15 cellular contexts compared by ENCODE assay signal in the genomic region with DNA sequence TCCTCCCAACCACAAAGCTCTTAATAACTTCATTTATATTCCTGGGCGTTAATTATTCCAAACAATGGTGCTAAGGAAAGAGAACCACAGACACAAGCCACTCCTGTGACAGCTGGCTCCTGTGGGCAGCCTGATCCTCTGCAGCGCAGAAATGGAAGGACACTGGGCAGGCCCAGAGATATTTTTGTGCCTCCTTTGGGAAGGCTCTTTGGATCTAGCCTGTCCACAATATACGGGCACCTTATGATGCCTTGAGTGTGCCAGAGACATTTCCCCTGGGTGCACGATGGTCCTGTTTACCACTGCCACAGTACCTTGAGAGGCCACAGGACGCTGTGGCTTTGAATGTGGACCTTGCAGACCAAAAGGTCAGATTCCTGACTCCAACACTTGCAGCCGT. TPM values are rescaled to one million over a fixed set of nuclear protein-coding genes. Genes with fewer than 3 reads are reported as not detected.
DNase-seq lines count a peak whose midpoint lies in the region; ATAC-seq and TF ChIP-seq lines count a peak whose summit lies in the region.
"Had no signal": no experiment of that assay in that cellular context is flagged by ENCODE, and none has a peak within 500 bp of the region (broad histone marks: within the 10 kb centered on the region; RNA-seq: fewer than 3 reads in every experiment).

No MANE protein-coding gene starts in this region.

- DNase-seq in T-helper 2 cell treated with Interferon-gamma antibody and Interleukin-4, amounts not matched to agents 5 μg/mL and 100 μg/mL, for 36 hours (ENCODE audit: low spot score) = no peak
- DNase-seq in T-helper 2 cell = no peak
- DNase-seq in glutamatergic neuron = no peak
- no peak for DNase-seq in dedifferentiated amniotic fluid mesenchymal stem cell (ENCODE audit: extremely low spot score)
- DNase-seq: naive thymus-derived CD8-positive, alpha-beta T cell; NCI-H2081; NCI-H774; retina; stimulated activated CD4-positive, alpha-beta T cell treated with anti-CD3 and anti-CD28 coated beads, Interleukin-2, amount 100 ng/mL, for 48 hours had no signal

- peaks cover 16% of the 10 kb centered on the region for H3K9me3 Mint-ChIP-seq in T-helper 2 cell treated with Interferon-gamma antibody and Interleukin-4, amounts not matched to agents 5 μg/mL and 100 μg/mL, for 36 hours
- peaks cover 30% of the 10 kb centered on the region for H3K9me3 Mint-ChIP-seq in glutamatergic neuron (ENCODE audit: unreplicated experiment)

- ATAC-seq in GM18858 (IDR thresholded peaks at IDR 0.05; ENCODE audit: unreplicated experiment) = no peak
- ATAC-seq in GM21447 (IDR thresholded peaks at IDR 0.05; ENCODE audit: unreplicated experiment) = no peak
- ATAC-seq: naive thymus-derived CD8-positive, alpha-beta T cell had no signal

- H3K27me3 ChIP-seq in OCI-LY1 (ENCODE audit: insufficient read depth, low read length) (no peaks in the 10 kb centered on the region), skeletal muscle tissue (ENCODE audit: control insufficient read depth in 3 of 3, insufficient read depth in 3 of 3, low read length in 3 of 3) (no peaks in the 10 kb centered on the region)

- H3K4me1 ChIP-seq in OCI-LY1 (ENCODE audit: insufficient read depth, low read length, severe bottlenecking) (peaks cover 100% of the 10 kb centered on the region), skeletal muscle tissue (ENCODE audit: control insufficient read depth in 3 of 3, insufficient read depth in 3 of 3, low read length in 3 of 3) (peaks cover 69 to 93% (median 76%) of the 10 kb centered on the region in 3 donors)

- TF ChIP-seq CTCF in OCI-LY1 (IDR thresholded peaks at IDR 0.05; ENCODE audit: low read length) = no peak
- TF ChIP-seq CTCF in glutamatergic neuron (IDR thresholded peaks at IDR 0.05; ENCODE audit: partially characterized antibody, unreplicated experiment) = no peak

- H3K36me3 Mint-ChIP-seq in T-helper 2 cell treated with Interferon-gamma antibody and Interleukin-4, amounts not matched to agents 5 μg/mL and 100 μg/mL, for 36 hours (ENCODE audit: low read depth) = peaks cover 39% of the 10 kb centered on the region
- peaks cover 5% of the 10 kb centered on the region for H3K36me3 Mint-ChIP-seq in glutamatergic neuron (ENCODE audit: unreplicated experiment)

- peaks cover 83% of the 10 kb centered on the region for H3K4me1 Mint-ChIP-seq in T-helper 2 cell treated with Interferon-gamma antibody and Interleukin-4, amounts not matched to agents 5 μg/mL and 100 μg/mL, for 36 hours (ENCODE audit: low read depth)
- H3K4me1 Mint-ChIP-seq in glutamatergic neuron (ENCODE audit: low read depth, unreplicated experiment) = peaks cover 57% of the 10 kb centered on the region

- H3K36me3 ChIP-seq in OCI-LY1 (ENCODE audit: insufficient read depth, low read length) = no peaks in the 10 kb centered on the region
- H3K36me3 ChIP-seq in skeletal muscle tissue (ENCODE audit: control insufficient read depth in 3 of 3, insufficient read depth in 3 of 3, low read length in 3 of 3) = peaks cover 5 to 34% (median 10%) of the 10 kb centered on the region in 3 donors

- H2AFZ ChIP-seq in OCI-LY1 (ENCODE audit: low read length) = no peak overlapping the region

- H3K4me3 ChIP-seq in OCI-LY1 (ENCODE audit: low read depth, low read length, poor library complexity, severe bottlenecking) (peak overlapping the region; percentile 50), skeletal muscle tissue (ENCODE audit: low read length in 3 of 3) (peak overlapping the region; percentile 87 to 94 (median 89))

- H3K79me2 ChIP-seq in OCI-LY1 (ENCODE audit: insufficient read depth, low read length) = no peaks in the 10 kb centered on the region

- peak overlapping the region; percentile 100 for H3K27ac ChIP-seq in OCI-LY1 (ENCODE audit: low read depth, low read length, poor library complexity, severe bottlenecking)
- peak overlapping the region; percentile 99 for H3K27ac ChIP-seq in skeletal muscle tissue (ENCODE audit: low read depth, low read length)

- H3K27ac Mint-ChIP-seq in T-helper 2 cell treated with Interferon-gamma antibody and Interleukin-4, amounts not matched to agents 5 μg/mL and 100 μg/mL, for 36 hours = peak overlapping the region; percentile 100
- H3K27ac Mint-ChIP-seq in glutamatergic neuron (ENCODE audit: unreplicated experiment) = peak overlapping the region; percentile 82
- H3K27ac Mint-ChIP-seq: naive thymus-derived CD8-positive, alpha-beta T cell had no signal

- peak overlapping the region; percentile 89 for H3K4me3 Mint-ChIP-seq in T-helper 2 cell treated with Interferon-gamma antibody and Interleukin-4, amounts not matched to agents 5 μg/mL and 100 μg/mL, for 36 hours
- H3K4me3 Mint-ChIP-seq in glutamatergic neuron (ENCODE audit: unreplicated experiment) = peak overlapping the region; percentile 49
- H3K4me3 Mint-ChIP-seq: naive thymus-derived CD8-positive, alpha-beta T cell had no signal

- peak overlapping the region; percentile 70 for H3K4me2 ChIP-seq in OCI-LY1 (ENCODE audit: low read length)

- H3K9ac ChIP-seq in OCI-LY1 (ENCODE audit: low read length) = peak overlapping the region; percentile 84
- H3K9ac ChIP-seq in skeletal muscle tissue (ENCODE audit: low read depth in 1 of 3, low read length in 3 of 3) = peak overlapping the region; percentile 81 to 100 (median 95)

- H3K9me3 ChIP-seq in OCI-LY1 (ENCODE audit: low read length) = no peaks in the 10 kb centered on the region; the same call in 1 of the 2 replicates
- no peaks in the 10 kb centered on the region for H3K9me3 ChIP-seq in skeletal muscle tissue (ENCODE audit: control insufficient read depth in 3 of 3, low read length in 3 of 3)

- H3K9me2 ChIP-seq in OCI-LY1 (ENCODE audit: low read depth, low read length) = no peaks in the 10 kb centered on the region

- H4K20me1 ChIP-seq in OCI-LY1 (ENCODE audit: insufficient read depth, low read length) = no peaks in the 10 kb centered on the region

- H3F3A ChIP-seq in OCI-LY1 (ENCODE audit: insufficient read depth, low read length) = peaks cover 18% of the 10 kb centered on the region

- no peaks in the 10 kb centered on the region for H3K27me3 Mint-ChIP-seq in T-helper 2 cell treated with Interferon-gamma antibody and Interleukin-4, amounts not matched to agents 5 μg/mL and 100 μg/mL, for 36 hours (ENCODE audit: low read depth)
- peaks cover 21% of the 10 kb centered on the region for H3K27me3 Mint-ChIP-seq in glutamatergic neuron (ENCODE audit: unreplicated experiment)

RNA-seq across cellular contexts. Expression of a gene that starts 2.1 kb away (rescaled TPM):
- total RNA-seq in glutamatergic neuron (ENCODE audit: unreplicated experiment) = 16.6 TPM
- 16.2 TPM for total RNA-seq in skeletal muscle tissue
- total RNA-seq: MCF 10A had no signal

RNA-seq across cellular contexts. Expression of a gene that starts 22.8 kb away (rescaled TPM):
- total RNA-seq in glutamatergic neuron (ENCODE audit: unreplicated experiment) (not detected), skeletal muscle tissue (not detected)
- total RNA-seq: epithelial cell of proximal tubule; MCF 10A; naive thymus-derived CD8-positive, alpha-beta T cell had no signal

RNA-seq across cellular contexts. Expression of a gene that starts 47.2 kb away (rescaled TPM):
- total RNA-seq in glutamatergic neuron (ENCODE audit: unreplicated experiment) (not detected), skeletal muscle tissue (not detected)
- total RNA-seq: epithelial cell of proximal tubule; MCF 10A; naive thymus-derived CD8-positive, alpha-beta T cell had no signal

RNA-seq across cellular contexts. Expression of a gene that starts 51.8 kb away (rescaled TPM):
- total RNA-seq in glutamatergic neuron (ENCODE audit: unreplicated experiment) (5.5 TPM), skeletal muscle tissue (1.0 TPM)
